In the genomic region with DNA sequence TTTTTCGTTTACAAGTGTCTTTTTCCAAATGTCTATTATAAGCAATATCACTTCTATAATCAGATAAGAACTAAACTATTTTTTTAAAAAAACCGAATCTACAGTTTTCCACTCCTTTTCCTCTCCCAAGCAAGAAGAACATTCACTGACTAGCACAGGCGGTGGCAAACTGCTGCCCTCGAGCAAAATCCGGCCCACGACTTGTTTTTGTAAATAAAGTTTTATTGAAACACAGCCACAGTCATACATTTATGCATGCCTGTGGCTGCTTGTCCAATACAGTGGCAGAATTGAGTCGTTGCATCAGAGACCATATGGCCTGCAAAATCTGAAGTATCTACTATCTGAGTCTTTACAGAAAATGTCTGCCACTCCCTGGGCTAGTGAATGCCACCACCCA, we compare ENCODE assay signal across 2 cellular contexts.
TF ChIP-seq lines count a peak whose summit lies in the region.

No MANE protein-coding gene starts in this region.

TF ChIP-seq in HCT116, 20 proteins besides CTCF, POLR2A, EP300 and RAD21:
- no peak for TF ChIP-seq SRF (IDR thresholded peaks at IDR 0.05; ENCODE audit: low read depth)

TF ChIP-seq in HepG2, 621 proteins besides CTCF, POLR2A, EP300 and RAD21:
- TF ChIP-seq NFATC3 (CRISPR knock-in tag; IDR thresholded peaks at IDR 0.05), result no peak
- TF ChIP-seq, protein P1, sequence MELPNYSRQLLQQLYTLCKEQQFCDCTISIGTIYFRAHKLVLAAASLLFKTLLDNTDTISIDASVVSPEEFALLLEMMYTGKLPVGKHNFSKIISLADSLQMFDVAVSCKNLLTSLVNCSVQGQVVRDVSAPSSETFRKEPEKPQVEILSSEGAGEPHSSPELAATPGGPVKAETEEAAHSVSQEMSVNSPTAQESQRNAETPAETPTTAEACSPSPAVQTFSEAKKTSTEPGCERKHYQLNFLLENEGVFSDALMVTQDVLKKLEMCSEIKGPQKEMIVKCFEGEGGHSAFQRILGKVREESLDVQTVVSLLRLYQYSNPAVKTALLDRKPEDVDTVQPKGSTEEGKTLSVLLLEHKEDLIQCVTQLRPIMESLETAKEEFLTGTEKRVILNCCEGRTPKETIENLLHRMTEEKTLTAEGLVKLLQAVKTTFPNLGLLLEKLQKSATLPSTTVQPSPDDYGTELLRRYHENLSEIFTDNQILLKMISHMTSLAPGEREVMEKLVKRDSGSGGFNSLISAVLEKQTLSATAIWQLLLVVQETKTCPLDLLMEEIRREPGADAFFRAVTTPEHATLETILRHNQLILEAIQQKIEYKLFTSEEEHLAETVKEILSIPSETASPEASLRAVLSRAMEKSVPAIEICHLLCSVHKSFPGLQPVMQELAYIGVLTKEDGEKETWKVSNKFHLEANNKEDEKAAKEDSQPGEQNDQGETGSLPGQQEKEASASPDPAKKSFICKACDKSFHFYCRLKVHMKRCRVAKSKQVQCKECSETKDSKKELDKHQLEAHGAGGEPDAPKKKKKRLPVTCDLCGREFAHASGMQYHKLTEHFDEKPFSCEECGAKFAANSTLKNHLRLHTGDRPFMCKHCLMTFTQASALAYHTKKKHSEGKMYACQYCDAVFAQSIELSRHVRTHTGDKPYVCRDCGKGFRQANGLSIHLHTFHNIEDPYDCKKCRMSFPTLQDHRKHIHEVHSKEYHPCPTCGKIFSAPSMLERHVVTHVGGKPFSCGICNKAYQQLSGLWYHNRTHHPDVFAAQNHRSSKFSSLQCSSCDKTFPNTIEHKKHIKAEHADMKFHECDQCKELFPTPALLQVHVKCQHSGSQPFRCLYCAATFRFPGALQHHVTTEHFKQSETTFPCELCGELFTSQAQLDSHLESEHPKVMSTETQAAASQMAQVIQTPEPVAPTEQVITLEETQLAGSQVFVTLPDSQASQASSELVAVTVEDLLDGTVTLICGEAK (IDR thresholded peaks at IDR 0.05), result peak; percentile 72
- TF ChIP-seq, protein P1 (CRISPR knock-in tag; IDR thresholded peaks at IDR 0.05), result peak; percentile 99
